In genomic region chr10:68562666-68563522, GRCh38 we compare ENCODE assay signal across 8 cellular contexts. TPM values are rescaled to one million over a fixed set of nuclear protein-coding genes. Genes with fewer than 3 reads are reported as not detected.
DNase-seq lines count a peak whose midpoint lies in the region; ATAC-seq and TF ChIP-seq lines count a peak whose summit lies in the region.

No MANE protein-coding gene starts in this region.

- peaks cover 34% of the 10 kb centered on the region for H3K4me1 Mint-ChIP-seq in activated T-helper 1 cell treated with anti-CD3 and anti-CD28 coated beads, Interleukin-12 subunit alpha, Interleukin-12 subunit beta, Interleukin-2, Interleukin-4 antibody, amounts not matched to agents 30 ng/mL and 10 ng/mL and 1 ng/mL, durations not matched to agents 14 hours and 24 hours and 36 hours (ENCODE audit: low read depth)
- peaks cover 31% of the 10 kb centered on the region for H3K4me1 Mint-ChIP-seq in activated CD4-positive, alpha-beta memory T cell treated with anti-CD3 and anti-CD28 coated beads, Interleukin-2, amount 10 ng/mL, durations not matched to agents 7 days and 5 days
- H3K4me1 Mint-ChIP-seq in activated CD4-positive, alpha-beta memory T cell treated with anti-CD3 and anti-CD28 coated beads for 36 hours (ENCODE audit: low read depth) = peaks cover 18% of the 10 kb centered on the region

- CTCF ChIA-PET in AG04449 (lab: Yijun Ruan, JAX) = interaction anchor here (1.3 to 4.6 kb wide), 3 partner anchors 12 to 19 kb away, joined by 3 to 29 read pairs (median 3); no protein-coding TSS in a partner anchor
- CTCF ChIA-PET in activated CD4-positive, alpha-beta memory T cell treated with anti-CD3 and anti-CD28 coated beads, Interleukin-2, amount 10 ng/mL, durations not matched to agents 7 days and 5 days (lab: Charles Lee) = interaction anchor here (1.2 kb wide), 1 partner anchor 12 kb away, joined by 5 read pairs; no protein-coding TSS in a partner anchor
- CTCF ChIA-PET in activated CD4-positive, alpha-beta memory T cell treated with anti-CD3 and anti-CD28 coated beads for 36 hours (lab: Charles Lee) = no interaction called here

- H3K9me3 Mint-ChIP-seq in activated T-helper 1 cell treated with anti-CD3 and anti-CD28 coated beads, Interleukin-12 subunit alpha, Interleukin-12 subunit beta, Interleukin-2, Interleukin-4 antibody, amounts not matched to agents 30 ng/mL and 10 ng/mL and 1 ng/mL, durations not matched to agents 14 hours and 24 hours and 36 hours = no peaks in the 10 kb centered on the region
- H3K9me3 Mint-ChIP-seq in activated CD4-positive, alpha-beta memory T cell treated with anti-CD3 and anti-CD28 coated beads, Interleukin-2, amount 10 ng/mL, durations not matched to agents 7 days and 5 days = no peaks in the 10 kb centered on the region
- H3K9me3 Mint-ChIP-seq in activated CD4-positive, alpha-beta memory T cell treated with anti-CD3 and anti-CD28 coated beads for 36 hours = no peaks in the 10 kb centered on the region

- POLR2A ChIA-PET in AG04449 (lab: Yijun Ruan, JAX) = no interaction called here
- POLR2A ChIA-PET in activated CD4-positive, alpha-beta memory T cell treated with anti-CD3 and anti-CD28 coated beads, Interleukin-2, amount 10 ng/mL, durations not matched to agents 7 days and 5 days (lab: Charles Lee) = interaction anchor here (0.8 to 1.7 kb wide), 2 partner anchors 93 to 337 kb away, joined by 3 to 4 read pairs; no protein-coding TSS in a partner anchor
- POLR2A ChIA-PET in activated CD4-positive, alpha-beta memory T cell treated with anti-CD3 and anti-CD28 coated beads for 36 hours (lab: Charles Lee) = no interaction called here

- ATAC-seq in HG02973 (IDR thresholded peaks at IDR 0.05; ENCODE audit: unreplicated experiment) = no peak

- H3K4me3 ChIP-seq in AG04449 (ENCODE audit: low read depth, low read length) = peak overlapping the region; percentile 80
- peak overlapping the region; percentile 3; the same call in 1 of the 2 replicates for H3K4me3 ChIP-seq in GM08714 (ENCODE audit: low read length)

- DNase-seq in AG04449 (ENCODE audit: low read depth, low spot score) = no peak
- DNase-seq in activated T-helper 1 cell treated with anti-CD3 and anti-CD28 coated beads, Interleukin-12 subunit alpha, Interleukin-12 subunit beta, Interleukin-2, Interleukin-4 antibody, amounts not matched to agents 30 ng/mL and 10 ng/mL and 1 ng/mL, durations not matched to agents 14 hours and 24 hours and 36 hours (ENCODE audit: low spot score) = no peak
- DNase-seq in islet precursor cell = peak; percentile 66
- DNase-seq in activated CD4-positive, alpha-beta memory T cell treated with anti-CD3 and anti-CD28 coated beads, Interleukin-2, amount 10 ng/mL, durations not matched to agents 7 days and 5 days = no peak
- DNase-seq in NCI-H1694 treated with DMSO at 0.1 percent for 48 hours (lab: John Stamatoyannopoulos, UW) = no peak
- DNase-seq in activated CD4-positive, alpha-beta memory T cell treated with anti-CD3 and anti-CD28 coated beads for 36 hours = no peak

- no peak overlapping the region for H3K27ac Mint-ChIP-seq in activated T-helper 1 cell treated with anti-CD3 and anti-CD28 coated beads, Interleukin-12 subunit alpha, Interleukin-12 subunit beta, Interleukin-2, Interleukin-4 antibody, amounts not matched to agents 30 ng/mL and 10 ng/mL and 1 ng/mL, durations not matched to agents 14 hours and 24 hours and 36 hours
- H3K27ac Mint-ChIP-seq in activated CD4-positive, alpha-beta memory T cell treated with anti-CD3 and anti-CD28 coated beads, Interleukin-2, amount 10 ng/mL, durations not matched to agents 7 days and 5 days = no peak overlapping the region
- no peak overlapping the region for H3K27ac Mint-ChIP-seq in activated CD4-positive, alpha-beta memory T cell treated with anti-CD3 and anti-CD28 coated beads for 36 hours

- intact Hi-C loops in activated T-helper 1 cell treated with anti-CD3 and anti-CD28 coated beads, Interleukin-12 subunit alpha, Interleukin-12 subunit beta, Interleukin-2, Interleukin-4 antibody, amounts not matched to agents 30 ng/mL and 10 ng/mL and 1 ng/mL, durations not matched to agents 14 hours and 24 hours and 36 hours (cut with micrococcal nuclease) = no loop called here
- intact Hi-C loops in activated CD4-positive, alpha-beta memory T cell treated with anti-CD3 and anti-CD28 coated beads for 36 hours (cut with micrococcal nuclease) = no loop called here

- peaks cover 4% of the 10 kb centered on the region for H3K36me3 Mint-ChIP-seq in activated T-helper 1 cell treated with anti-CD3 and anti-CD28 coated beads, Interleukin-12 subunit alpha, Interleukin-12 subunit beta, Interleukin-2, Interleukin-4 antibody, amounts not matched to agents 30 ng/mL and 10 ng/mL and 1 ng/mL, durations not matched to agents 14 hours and 24 hours and 36 hours (ENCODE audit: low read depth)
- H3K36me3 Mint-ChIP-seq in activated CD4-positive, alpha-beta memory T cell treated with anti-CD3 and anti-CD28 coated beads, Interleukin-2, amount 10 ng/mL, durations not matched to agents 7 days and 5 days (ENCODE audit: low read depth) = no peaks in the 10 kb centered on the region
- H3K36me3 Mint-ChIP-seq in activated CD4-positive, alpha-beta memory T cell treated with anti-CD3 and anti-CD28 coated beads for 36 hours = no peaks in the 10 kb centered on the region

- H3K4me3 Mint-ChIP-seq in activated T-helper 1 cell treated with anti-CD3 and anti-CD28 coated beads, Interleukin-12 subunit alpha, Interleukin-12 subunit beta, Interleukin-2, Interleukin-4 antibody, amounts not matched to agents 30 ng/mL and 10 ng/mL and 1 ng/mL, durations not matched to agents 14 hours and 24 hours and 36 hours = peak overlapping the region; percentile 12
- no peak overlapping the region for H3K4me3 Mint-ChIP-seq in activated CD4-positive, alpha-beta memory T cell treated with anti-CD3 and anti-CD28 coated beads, Interleukin-2, amount 10 ng/mL, durations not matched to agents 7 days and 5 days
- no peak overlapping the region for H3K4me3 Mint-ChIP-seq in activated CD4-positive, alpha-beta memory T cell treated with anti-CD3 and anti-CD28 coated beads for 36 hours

- H3K27me3 Mint-ChIP-seq in activated T-helper 1 cell treated with anti-CD3 and anti-CD28 coated beads, Interleukin-12 subunit alpha, Interleukin-12 subunit beta, Interleukin-2, Interleukin-4 antibody, amounts not matched to agents 30 ng/mL and 10 ng/mL and 1 ng/mL, durations not matched to agents 14 hours and 24 hours and 36 hours (ENCODE audit: insufficient read depth) = peaks cover 54% of the 10 kb centered on the region
- peaks cover 61% of the 10 kb centered on the region for H3K27me3 Mint-ChIP-seq in activated CD4-positive, alpha-beta memory T cell treated with anti-CD3 and anti-CD28 coated beads, Interleukin-2, amount 10 ng/mL, durations not matched to agents 7 days and 5 days
- H3K27me3 Mint-ChIP-seq in activated CD4-positive, alpha-beta memory T cell treated with anti-CD3 and anti-CD28 coated beads for 36 hours = peaks cover 42% of the 10 kb centered on the region

- TF ChIP-seq CTCF in AG04449 (IDR thresholded peaks at IDR 0.05; ENCODE audit: insufficient read depth, low read length, missing control alignments) = no peak

RNA-seq across cellular contexts. Expression of gene TET1, which starts 2.8 kb away (rescaled TPM):
- 0.71 and 0.73 TPM in 2 replicates for total RNA-seq in activated T-helper 1 cell treated with anti-CD3 and anti-CD28 coated beads, Interleukin-12 subunit alpha, Interleukin-12 subunit beta, Interleukin-2, Interleukin-4 antibody, amounts not matched to agents 30 ng/mL and 10 ng/mL and 1 ng/mL, durations not matched to agents 14 hours and 24 hours and 36 hours
- total RNA-seq in activated CD4-positive, alpha-beta memory T cell treated with anti-CD3 and anti-CD28 coated beads, Interleukin-2, amount 10 ng/mL, durations not matched to agents 7 days and 5 days = 1 to 10 TPM; 1.5 to 1.6 TPM
- under 1 TPM; 0.43 to 0.53 TPM for total RNA-seq in activated CD4-positive, alpha-beta memory T cell treated with anti-CD3 and anti-CD28 coated beads for 36 hours

RNA-seq across cellular contexts. Expression of gene SLC25A16, which starts 35.6 kb away (rescaled TPM):
- total RNA-seq in activated T-helper 1 cell treated with anti-CD3 and anti-CD28 coated beads, Interleukin-12 subunit alpha, Interleukin-12 subunit beta, Interleukin-2, Interleukin-4 antibody, amounts not matched to agents 30 ng/mL and 10 ng/mL and 1 ng/mL, durations not matched to agents 14 hours and 24 hours and 36 hours = 15.9 and 19.4 TPM in 2 replicates
- total RNA-seq in activated CD4-positive, alpha-beta memory T cell treated with anti-CD3 and anti-CD28 coated beads, Interleukin-2, amount 10 ng/mL, durations not matched to agents 7 days and 5 days = 10 to 100 TPM; 14.7 to 17.5 TPM
- total RNA-seq in activated CD4-positive, alpha-beta memory T cell treated with anti-CD3 and anti-CD28 coated beads for 36 hours = 10 to 100 TPM; 11.1 to 12.8 TPM
